18 cellular contexts compared by ENCODE assay signal in the genomic region with DNA sequence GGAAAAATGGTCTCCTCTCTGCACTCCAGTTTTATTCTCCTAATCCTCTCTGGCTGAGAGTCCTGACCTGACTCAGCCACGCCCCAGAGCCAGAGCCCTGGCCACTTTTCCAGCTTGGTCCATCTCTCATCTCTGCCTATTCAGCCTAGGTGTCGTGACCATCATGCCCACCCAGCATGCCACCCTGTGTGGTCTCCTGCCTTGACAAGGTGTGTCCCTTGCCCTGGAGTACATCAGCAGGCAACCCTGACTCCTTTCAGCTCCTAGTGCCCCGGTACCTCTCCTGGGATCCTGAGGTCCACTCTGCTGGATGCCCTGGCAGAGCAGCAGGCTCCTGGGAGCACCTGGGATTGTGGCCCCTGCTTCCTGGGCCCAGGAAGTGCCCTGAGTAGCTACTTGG. TPM values are rescaled to one million over a fixed set of nuclear protein-coding genes. Genes with fewer than 3 reads are reported as not detected.
DNase-seq lines count a peak whose midpoint lies in the region; ATAC-seq and TF ChIP-seq lines count a peak whose summit lies in the region.
"Had no signal": no experiment of that assay in that cellular context is flagged by ENCODE, and none has a peak within 500 bp of the region (broad histone marks: within the 10 kb centered on the region; RNA-seq: fewer than 3 reads in every experiment).

No MANE protein-coding gene starts in this region.

- H3K18ac ChIP-seq in mesendoderm (ENCODE audit: low read length): no peak overlapping the region

- TF ChIP-seq CTCF in ascending aorta (IDR thresholded peaks at IDR 0.05) (no peak), neural progenitor cell (IDR thresholded peaks at IDR 0.05) (no peak)

- H3K27me3 Mint-ChIP-seq in neural progenitor cell (ENCODE audit: insufficient read depth, low read depth): peaks cover 3% of the 10 kb centered on the region

- H3K27ac ChIP-seq in ascending aorta (peak overlapping the region; percentile 62 to 70), mesendoderm (ENCODE audit: low read depth, low read length) (no peak overlapping the region), neural progenitor cell (peak overlapping the region; percentile 17), aorta (ENCODE audit: low read depth in 1 of 2, low read length in 2 of 2) (peak overlapping the region; percentile 0 to 18)
- H3K27ac ChIP-seq: C4-2B had no signal

- no peak overlapping the region for H3K4me2 ChIP-seq in mesendoderm (ENCODE audit: low read length)
- H3K4me2 ChIP-seq in neural progenitor cell: no peak overlapping the region
- H3K4me2 ChIP-seq: A549 had no signal

- H3K4me1 Mint-ChIP-seq in neural progenitor cell: peaks cover 93% of the 10 kb centered on the region

- no peak overlapping the region for H2AK5ac ChIP-seq in mesendoderm (ENCODE audit: low read length)

- H3K9me3 Mint-ChIP-seq in neural progenitor cell: no peaks in the 10 kb centered on the region
- H3K9me3 Mint-ChIP-seq: CD8-positive, alpha-beta T cell; HFFc6; IgD-negative memory B cell had no signal

- no peak overlapping the region for H2BK120ac ChIP-seq in mesendoderm (ENCODE audit: low read depth, low read length)

- H3K79me1 ChIP-seq in mesendoderm (ENCODE audit: low read length): peaks cover 26% of the 10 kb centered on the region

- peak overlapping the region; percentile 83 for H3K27ac Mint-ChIP-seq in neural progenitor cell
- H3K27ac Mint-ChIP-seq: CD8-positive, alpha-beta T cell; HFFc6; IgD-negative memory B cell had no signal

- H3K36me3 ChIP-seq in ascending aorta (no peaks in the 10 kb centered on the region), mesendoderm (ENCODE audit: control insufficient read depth, insufficient read depth, low read length) (no peaks in the 10 kb centered on the region), neural progenitor cell (no peaks in the 10 kb centered on the region), aorta (ENCODE audit: control insufficient read depth in 1 of 2, insufficient read depth in 2 of 2, low read length in 1 of 2) (no peaks in the 10 kb centered on the region)
- H3K36me3 ChIP-seq: BE2C had no signal

- H3K4me1 ChIP-seq in ascending aorta: peaks cover 0 to 20% of the 10 kb centered on the region in 2 donors
- peaks cover 11% of the 10 kb centered on the region for H3K4me1 ChIP-seq in mesendoderm (ENCODE audit: control insufficient read depth, low read depth, low read length)
- H3K4me1 ChIP-seq in neural progenitor cell: peaks cover 57% of the 10 kb centered on the region
- H3K4me1 ChIP-seq in aorta (ENCODE audit: control insufficient read depth in 1 of 2, insufficient read depth in 2 of 2, low read length in 2 of 2): peaks cover 7% of the 10 kb centered on the region in 2 donors

- H3K79me2 ChIP-seq in mesendoderm (ENCODE audit: control insufficient read depth, insufficient read depth, low read length) (peaks cover 46% of the 10 kb centered on the region), neural progenitor cell (ENCODE audit: low read depth) (peaks cover 77% of the 10 kb centered on the region)

- peaks cover 35% of the 10 kb centered on the region for H3F3A ChIP-seq in neural progenitor cell (ENCODE audit: low read depth)

- no CpG with 5 or more reads among the region's 3 CpGs for WGBS in mesendoderm (ENCODE audit: extremely low coverage, insufficient coverage, low lambda C conversion rate)
- 94 to 96% methylated on average over 3 of the region's 3 CpGs for WGBS in aorta, 2 donors

- H3K9ac ChIP-seq in mesendoderm (ENCODE audit: low read length) (no peak overlapping the region), neural progenitor cell (no peak overlapping the region)

- H4K20me1 ChIP-seq in neural progenitor cell (ENCODE audit: low read depth): peaks cover 11% of the 10 kb centered on the region

- H3K36me3 Mint-ChIP-seq in neural progenitor cell: peaks cover 24% of the 10 kb centered on the region
- H3K36me3 Mint-ChIP-seq: CD8-positive, alpha-beta T cell had no signal

- H4K8ac ChIP-seq in mesendoderm (ENCODE audit: low read depth, low read length): no peak overlapping the region

- H3K23ac ChIP-seq in mesendoderm (ENCODE audit: low read length): peak overlapping the region; percentile 53

- H2BK5ac ChIP-seq in mesendoderm (ENCODE audit: low read length): no peak overlapping the region

- H3K9me3 ChIP-seq in ascending aorta (no peaks in the 10 kb centered on the region), neural progenitor cell (ENCODE audit: low read depth) (no peaks in the 10 kb centered on the region), aorta (ENCODE audit: control insufficient read depth, low read length) (no peaks in the 10 kb centered on the region)
- H3K9me3 ChIP-seq: A549, BE2C had no signal

- H3K4me3 ChIP-seq in ascending aorta: no peak overlapping the region
- H3K4me3 ChIP-seq in mesendoderm (ENCODE audit: low read length): no peak overlapping the region
- H3K4me3 ChIP-seq in neural progenitor cell: no peak overlapping the region
- no peak overlapping the region for H3K4me3 ChIP-seq in aorta (ENCODE audit: low read length in 2 of 2)
- H3K4me3 ChIP-seq: A549 had no signal

- H2AFZ ChIP-seq in neural progenitor cell (replicated peaks): no peak overlapping the region

- no peaks in the 10 kb centered on the region for H3K27me3 ChIP-seq in ascending aorta
- no peaks in the 10 kb centered on the region for H3K27me3 ChIP-seq in mesendoderm (ENCODE audit: insufficient read depth, low read length, poor library complexity)
- no peaks in the 10 kb centered on the region for H3K27me3 ChIP-seq in neural progenitor cell
- H3K27me3 ChIP-seq in aorta (ENCODE audit: control insufficient read depth in 1 of 2, insufficient read depth in 2 of 2, low read length in 1 of 2): no peaks in the 10 kb centered on the region
- H3K27me3 ChIP-seq: BE2C had no signal

- H2BK15ac ChIP-seq in mesendoderm (replicated peaks; ENCODE audit: low read depth): no peak overlapping the region

- H4K5ac ChIP-seq in mesendoderm (ENCODE audit: low read length): no peak overlapping the region

- H3K56ac ChIP-seq in mesendoderm (ENCODE audit: low read length): no peak overlapping the region

- no peak overlapping the region for H3K4ac ChIP-seq in mesendoderm (ENCODE audit: low read depth, low read length)

- no peak overlapping the region for H3K4me3 Mint-ChIP-seq in neural progenitor cell
- H3K4me3 Mint-ChIP-seq: CD8-positive, alpha-beta T cell; HFFc6; IgD-negative memory B cell had no signal

- intact Hi-C loops in ascending aorta (cut with DNase I): loop anchor here (5.0 to 10.0 kb wide), 2 partner anchors 51 to 79 kb away; a partner anchor contains a TSS
- intact Hi-C loops in aorta (cut with DNase I): no loop called here

- DNase-seq in ascending aorta (ENCODE audit: low spot score in 2 of 2): peak in 1 of 2 donors; percentile 58
- DNase-seq in mesendoderm: no peak
- DNase-seq in neural progenitor cell (ENCODE audit: low spot score): no peak
- DNase-seq in aorta: no peak
- no peak for DNase-seq in activated CD4-positive, alpha-beta T cell treated with anti-CD3 and anti-CD28 coated beads for 4 hours
- DNase-seq: BE2C; CD8-positive, alpha-beta T cell; COR-L47; DND-41; GDM1; GOT3; HCEC 1CT; HFFc6 had no signal

- ATAC-seq in aorta (ENCODE audit: low FRiP score) (no peak), HG03139 (IDR thresholded peaks at IDR 0.05; ENCODE audit: unreplicated experiment) (no peak), HG03521 (IDR thresholded peaks at IDR 0.05; ENCODE audit: unreplicated experiment) (no peak)
- ATAC-seq: CD8-positive, alpha-beta T cell had no signal

RNA-seq across cellular contexts. Expression of a gene that starts 52.8 kb away (rescaled TPM):
- total RNA-seq in ascending aorta: 49.1 TPM
- 12.2 TPM for polyA plus RNA-seq in mesendoderm (2013, experiment 1 of 2)
- 11.9 TPM for polyA plus RNA-seq in mesendoderm (2013, experiment 2 of 2)
- total RNA-seq in neural progenitor cell (ENCODE audit: low replicate concordance): 4.1 and 12.0 TPM in 2 replicates
- 10 to 100 TPM in 1 of 2 donors, 1 to 10 TPM in 1; 7.2 to 11.8 TPM for total RNA-seq in aorta
- 1 to 10 TPM; 1.4 to 2.9 TPM for polyA plus RNA-seq in aorta
